8 cellular contexts compared by ENCODE assay signal in genomic region chr16:29074554-29075402, GRCh38.
DNase-seq lines count a peak whose midpoint lies in the region; ATAC-seq and TF ChIP-seq lines count a peak whose summit lies in the region.
"Not testable (repeated sequence)": the region's sequence is repeated elsewhere in the genome, so short reads cannot be mapped to it uniquely, and the experiment has no call there.

No MANE protein-coding gene starts in this region.

- H3K27ac ChIP-seq in breast epithelium (peak overlapping the region; percentile 65 to 84), sigmoid colon (peak overlapping the region; percentile 74 to 83 (median 80)), uterus (peak overlapping the region; percentile 82 to 86)

- not testable (repeated sequence) for TF ChIP-seq CTCF in NB4 (IDR thresholded peaks at IDR 0.05; ENCODE audit: low read depth, low read length); breast epithelium (IDR thresholded peaks at IDR 0.05); sigmoid colon (IDR thresholded peaks at IDR 0.05); uterus (IDR thresholded peaks at IDR 0.05)

- intact Hi-C loops in breast epithelium (cut with DNase I; ENCODE audit: low total_unique reads); sigmoid colon (cut with DNase I); uterus (cut with DNase I; ENCODE audit: low total_unique reads): not testable (repeated sequence)

- peak; percentile 9 for TF ChIP-seq POLR2A in NB4 (IDR thresholded peaks at IDR 0.05; ENCODE audit: extremely low read depth, insufficient read length)
- TF ChIP-seq POLR2A in breast epithelium (IDR thresholded peaks at IDR 0.05); sigmoid colon (IDR thresholded peaks at IDR 0.05); uterus (IDR thresholded peaks at IDR 0.05): not testable (repeated sequence)

- H3K27me3 ChIP-seq in breast epithelium; iPS-15b (ENCODE audit: control insufficient read depth, insufficient read depth, low read length); sigmoid colon; uterus: not testable (repeated sequence)

- H3K9me3 ChIP-seq in breast epithelium; iPS-15b (ENCODE audit: control insufficient read depth, insufficient read depth, low read length); sigmoid colon; uterus: not testable (repeated sequence)

- H3K4me1 ChIP-seq in breast epithelium; iPS-15b (ENCODE audit: control insufficient read depth, insufficient read depth, low read length); sigmoid colon; uterus: not testable (repeated sequence)

- peak; percentile 80 for DNase-seq in NB4 (ENCODE audit: low read depth)
- peak; percentile 52 to 61 for DNase-seq in activated CD4-positive, alpha-beta T cell treated with anti-CD3 and anti-CD28 coated beads, Interleukin-2, amount 50 U/mL, for 48 hours
- not testable (repeated sequence) for DNase-seq in breast epithelium (ENCODE audit: low spot score in 2 of 2)
- DNase-seq in sigmoid colon = peak; percentile 66
- peak; percentile 28 to 53 for DNase-seq in uterus

- not testable (repeated sequence) for H3K9ac ChIP-seq in iPS-15b (ENCODE audit: low read depth, low read length)

- H3K36me3 ChIP-seq in breast epithelium; iPS-15b (ENCODE audit: control insufficient read depth, insufficient read depth, low read length); sigmoid colon; uterus: not testable (repeated sequence)

- not testable (repeated sequence) for TF ChIP-seq EP300 in sigmoid colon (IDR thresholded peaks at IDR 0.05)

- H3K4me3 ChIP-seq in NB4 (ENCODE audit: low read depth, low read length) (peak overlapping the region; percentile 76), breast epithelium (peak overlapping the region; percentile 36 to 60 (median 42)), iPS-15b (ENCODE audit: low read depth, low read length) (peak overlapping the region; percentile 13), sigmoid colon (peak overlapping the region; percentile 21 to 49 (median 47)), uterus (peak overlapping the region; percentile 31 to 41)

- ATAC-seq in GM18498 (IDR thresholded peaks at IDR 0.05; ENCODE audit: unreplicated experiment) = peak; percentile 89
- ATAC-seq in HG02571 (IDR thresholded peaks at IDR 0.05; ENCODE audit: unreplicated experiment) = peak; percentile 65

- WGBS in sigmoid colon, 2 donors = 10 to 19% methylated on average over 38 of the region's 38 CpGs

Comparison
In these comparisons a context has a peak if more than half of its experiments do, and no peak if none do; other contexts are left out.
1. H3K4me3 ChIP-seq: peak in every context shown above with its lines; median percentile 76 in NB4; 47 in sigmoid colon; 42 in breast epithelium; 36 in uterus; 13 in iPS-15b.